ENCODE assay signal across 12 cellular contexts in the genomic region with DNA sequence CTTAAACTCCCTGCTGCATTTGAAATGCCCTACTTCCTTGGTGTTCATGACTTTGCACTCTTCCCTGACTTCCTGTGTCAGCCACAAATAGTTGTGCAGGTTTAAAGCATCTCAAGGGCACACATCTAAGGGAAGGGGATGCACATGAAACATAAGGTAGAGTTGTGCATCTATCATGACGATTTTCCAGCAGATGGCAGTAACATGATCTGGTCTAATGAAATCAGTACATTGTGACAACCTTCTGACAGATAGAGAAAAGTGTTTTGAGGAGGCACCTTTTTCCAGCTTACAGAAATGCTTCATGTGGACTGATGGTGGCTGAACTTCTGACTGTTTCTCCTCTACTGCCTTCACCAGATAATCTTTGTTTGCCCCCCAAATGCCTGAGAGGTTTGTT.
A peak's percentile ranks its signal among the peaks of the same experiment; 100 is the strongest.
DNase-seq lines count a peak whose midpoint lies in the region; ATAC-seq and TF ChIP-seq lines count a peak whose summit lies in the region.
"Had no signal": no experiment of that assay in that cellular context is flagged by ENCODE, and none has a peak within 500 bp of the region (broad histone marks: within the 10 kb centered on the region; RNA-seq: fewer than 3 reads in every experiment).

No MANE protein-coding gene starts in this region.

- intact Hi-C loops in MCF 10A (cut with micrococcal nuclease) = loop anchor here (1.0 to 10.0 kb wide), 3 partner anchors 85 to 992 kb away; no protein-coding TSS in a partner anchor
- intact Hi-C loops in breast epithelium (cut with DNase I; ENCODE audit: low total_unique reads) = no loop called here
- intact Hi-C loops in upper lobe of right lung (cut with DNase I) = no loop called here

- H3K79me2 ChIP-seq in OCI-LY3 (ENCODE audit: low read length) = no peaks in the 10 kb centered on the region

- H3K36me3 Mint-ChIP-seq in MCF 10A (ENCODE audit: insufficient read depth, unreplicated experiment) = no peaks in the 10 kb centered on the region
- H3K36me3 Mint-ChIP-seq: CD4-positive, alpha-beta memory T cell had no signal

- no peak overlapping the region for H3K27ac ChIP-seq in breast epithelium
- H3K27ac ChIP-seq in OCI-LY3 (ENCODE audit: low read length) = no peak overlapping the region
- no peak overlapping the region for H3K27ac ChIP-seq in upper lobe of right lung
- H3K27ac ChIP-seq: right lobe of liver, SK-N-MC had no signal

- H3K4me2 ChIP-seq in OCI-LY3 (ENCODE audit: low read length) = no peak overlapping the region

- H3K4me3 ChIP-seq in breast epithelium = no peak overlapping the region
- H3K4me3 ChIP-seq in OCI-LY3 (ENCODE audit: low read length) = no peak overlapping the region
- H3K4me3 ChIP-seq in upper lobe of right lung = no peak overlapping the region
- H3K4me3 ChIP-seq: right lobe of liver, SK-N-MC had no signal

- H3K36me3 ChIP-seq in breast epithelium (no peaks in the 10 kb centered on the region), OCI-LY3 (replicated peaks; ENCODE audit: low read depth, low read length) (no peaks in the 10 kb centered on the region), upper lobe of right lung (no peaks in the 10 kb centered on the region)
- H3K36me3 ChIP-seq: right lobe of liver had no signal

- H3K9ac ChIP-seq in OCI-LY3 (ENCODE audit: low read length) = no peak overlapping the region

- no peak overlapping the region for H3K27ac Mint-ChIP-seq in MCF 10A (ENCODE audit: low read depth, unreplicated experiment)
- H3K27ac Mint-ChIP-seq: CD4-positive, alpha-beta memory T cell had no signal

- H3K27me3 Mint-ChIP-seq in MCF 10A (ENCODE audit: insufficient read depth, unreplicated experiment) = peaks cover 10% of the 10 kb centered on the region
- H3K27me3 Mint-ChIP-seq: CD4-positive, alpha-beta memory T cell had no signal

- TF ChIP-seq CTCF in MCF 10A (IDR thresholded peaks at IDR 0.05; ENCODE audit: unreplicated experiment) = peak; percentile 27
- TF ChIP-seq CTCF in breast epithelium (IDR thresholded peaks at IDR 0.05) = no peak
- peak; percentile 46 for TF ChIP-seq CTCF in OCI-LY3 (IDR thresholded peaks at IDR 0.05; ENCODE audit: low read depth, low read length)
- TF ChIP-seq CTCF in upper lobe of right lung (IDR thresholded peaks at IDR 0.05) = peak; percentile 34

- CTCF ChIA-PET in MCF 10A (lab: Yijun Ruan, JAX) = interaction anchor here (0.9 to 4.5 kb wide), 4 partner anchors 22 to 990 kb away, joined by 4 to 29 read pairs (median 4); no protein-coding TSS in a partner anchor

- DNase-seq in MCF 10A (ENCODE audit: unreplicated experiment) (peak; percentile 47), breast epithelium (ENCODE audit: low spot score in 2 of 2) (no peak), fibroblast of gingiva (ENCODE audit: low read depth) (peak; percentile 30), upper lobe of right lung (no peak), 8988T (no peak)
- DNase-seq: CD4-positive, alpha-beta memory T cell; glutamatergic neuron; right lobe of liver had no signal

- no peaks in the 10 kb centered on the region for H3K9me3 ChIP-seq in breast epithelium
- H3K9me3 ChIP-seq in OCI-LY3 (ENCODE audit: insufficient read depth, low read length) = no peaks in the 10 kb centered on the region
- H3K9me3 ChIP-seq in upper lobe of right lung = no peaks in the 10 kb centered on the region
- H3K9me3 ChIP-seq: right lobe of liver had no signal

- H3K27me3 ChIP-seq in breast epithelium (no peaks in the 10 kb centered on the region), OCI-LY3 (ENCODE audit: low read depth, low read length) (no peaks in the 10 kb centered on the region), upper lobe of right lung (no peaks in the 10 kb centered on the region)
- H3K27me3 ChIP-seq: right lobe of liver had no signal

- TF ChIP-seq POLR2A in breast epithelium (IDR thresholded peaks at IDR 0.05) = no peak

- H3K4me1 Mint-ChIP-seq in MCF 10A (ENCODE audit: insufficient read depth, unreplicated experiment) = no peaks in the 10 kb centered on the region
- H3K4me1 Mint-ChIP-seq: CD4-positive, alpha-beta memory T cell had no signal

- H3K4me1 ChIP-seq in breast epithelium (no peaks in the 10 kb centered on the region), OCI-LY3 (ENCODE audit: low read length) (no peaks in the 10 kb centered on the region), upper lobe of right lung (no peaks in the 10 kb centered on the region)
- H3K4me1 ChIP-seq: right lobe of liver had no signal

- no TSS peak for BruUV-seq in MCF 10A (replicated peaks; lab: Mats Ljungman, UMichigan)

- H3K4me3 Mint-ChIP-seq in MCF 10A (ENCODE audit: unreplicated experiment) = no peak overlapping the region
- H3K4me3 Mint-ChIP-seq: CD4-positive, alpha-beta memory T cell had no signal

- no peak overlapping the region for H2AFZ ChIP-seq in OCI-LY3 (ENCODE audit: low read depth, low read length)

- H4K20me1 ChIP-seq in OCI-LY3 (ENCODE audit: insufficient read depth, low read length) = no peaks in the 10 kb centered on the region

- no peaks in the 10 kb centered on the region for H3K9me3 Mint-ChIP-seq in MCF 10A (ENCODE audit: unreplicated experiment)

- peak; percentile 63 for ATAC-seq in upper lobe of right lung
- ATAC-seq in GM21526 (IDR thresholded peaks at IDR 0.05; ENCODE audit: low FRiP score, unreplicated experiment) = no peak
- ATAC-seq in HG02588 (IDR thresholded peaks at IDR 0.05; ENCODE audit: unreplicated experiment) = no peak

- POLR2A ChIA-PET in MCF 10A (lab: Yijun Ruan, JAX) = interaction anchor here (0.7 kb wide), 1 partner anchor 36 kb away, joined by 3 read pairs; no protein-coding TSS in a partner anchor

Comparison
In these comparisons a context has a peak if more than half of its experiments do, and no peak if none do; other contexts are left out.
1. DNase-seq: peak in MCF 10A (single experiment) and fibroblast of gingiva (single experiment); none in breast epithelium (0 of 2), upper lobe of right lung (single experiment) and 8988T (single experiment).
2. CTCF ChIP-seq: peak in MCF 10A (single experiment), OCI-LY3 (single experiment) and upper lobe of right lung (single experiment); none in breast epithelium (0 of 3).